ENCODE assay signal across 9 cellular contexts in the genomic region with DNA sequence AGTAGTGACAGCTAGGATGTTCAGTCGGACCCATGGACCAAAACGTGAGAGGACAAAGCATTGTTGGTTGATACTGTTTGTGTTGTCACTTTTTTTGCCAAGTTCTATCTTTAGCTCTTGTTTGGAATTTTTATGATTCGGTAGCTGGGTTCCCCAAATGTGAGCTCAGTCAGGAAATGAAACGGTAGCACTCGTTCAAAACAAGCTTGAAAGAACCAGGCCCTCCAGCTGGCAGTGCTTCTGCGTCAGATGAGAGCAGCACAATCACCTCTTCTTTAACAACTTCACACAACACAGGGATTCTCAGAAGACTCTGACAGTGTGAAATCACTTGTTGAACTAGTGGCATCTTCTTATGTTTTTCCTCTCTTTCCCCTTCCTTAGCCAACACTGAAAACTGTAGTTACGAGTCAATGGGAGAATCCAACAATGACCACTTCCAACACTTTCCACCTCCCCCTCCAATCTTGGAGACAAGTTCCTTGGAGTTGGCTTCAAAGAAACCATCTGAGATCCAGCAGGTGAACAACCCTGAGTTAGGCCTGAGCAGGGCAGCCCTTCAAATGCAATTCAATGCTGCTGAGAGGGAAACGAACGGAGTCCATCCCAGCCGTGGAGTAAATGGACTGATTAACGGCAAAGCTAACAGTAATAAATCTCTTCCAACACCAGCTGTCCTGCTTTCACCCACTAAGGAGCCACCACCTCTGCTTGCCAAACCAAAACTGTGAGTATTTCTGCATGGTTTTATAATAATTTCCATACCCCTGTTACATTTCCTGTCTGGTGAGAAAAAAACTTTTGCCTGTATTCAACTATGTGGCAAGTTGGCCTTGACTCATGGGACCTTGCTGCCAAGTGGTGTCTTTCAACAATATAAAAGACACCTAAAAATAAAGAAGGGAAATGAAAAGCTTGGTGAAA.
DNase-seq lines count a peak whose midpoint lies in the region; ATAC-seq, FAIRE-seq and TF ChIP-seq lines count a peak whose summit lies in the region.
"Had no signal": no experiment of that assay in that cellular context is flagged by ENCODE, and none has a peak within 500 bp of the region (broad histone marks: within the 10 kb centered on the region; RNA-seq: fewer than 3 reads in every experiment).

No MANE protein-coding gene starts in this region.

- H3K27ac Mint-ChIP-seq in activated T-helper 1 cell treated with anti-CD3 and anti-CD28 coated beads, Interleukin-12 subunit alpha, Interleukin-12 subunit beta, Interleukin-2, Interleukin-4 antibody, amounts not matched to agents 30 ng/mL and 10 ng/mL and 1 ng/mL, durations not matched to agents 14 hours and 24 hours and 36 hours, result peak overlapping the region; percentile 21

- H3K4me1 Mint-ChIP-seq in activated T-helper 1 cell treated with anti-CD3 and anti-CD28 coated beads, Interleukin-12 subunit alpha, Interleukin-12 subunit beta, Interleukin-2, Interleukin-4 antibody, amounts not matched to agents 30 ng/mL and 10 ng/mL and 1 ng/mL, durations not matched to agents 14 hours and 24 hours and 36 hours (ENCODE audit: low read depth), result peaks cover 13% of the 10 kb centered on the region

- ATAC-seq in left cardiac atrium (peak; percentile 8 to 33), GM18505 (IDR thresholded peaks at IDR 0.05; ENCODE audit: unreplicated experiment) (no peak), mucosa of descending colon (no peak)
- ATAC-seq: left colon had no signal

- DNase-seq in GM19239 (ENCODE audit: insufficient read length, low spot score) (no peak), left cardiac atrium (peak; percentile 32), stomach (no peak), cerebellar cortex (ENCODE audit: low spot score) (no peak), mucosa of descending colon (no peak)
- no peak for DNase-seq in activated T-helper 1 cell treated with anti-CD3 and anti-CD28 coated beads, Interleukin-12 subunit alpha, Interleukin-12 subunit beta, Interleukin-2, Interleukin-4 antibody, amounts not matched to agents 30 ng/mL and 10 ng/mL and 1 ng/mL, durations not matched to agents 14 hours and 24 hours and 36 hours (ENCODE audit: low spot score)
- DNase-seq: NCI-H1694 had no signal

- H3K4me3 ChIP-seq in stomach, result no peak overlapping the region
- no peak overlapping the region for H3K4me3 ChIP-seq in mucosa of descending colon

- TF ChIP-seq POLR2A in stomach (IDR thresholded peaks at IDR 0.05), result no peak
- TF ChIP-seq POLR2A in GM18505 (IDR thresholded peaks at IDR 0.05; ENCODE audit: borderline replicate concordance, extremely low read depth, insufficient read depth, insufficient read length), result no peak

- H3K27me3 Mint-ChIP-seq in activated T-helper 1 cell treated with anti-CD3 and anti-CD28 coated beads, Interleukin-12 subunit alpha, Interleukin-12 subunit beta, Interleukin-2, Interleukin-4 antibody, amounts not matched to agents 30 ng/mL and 10 ng/mL and 1 ng/mL, durations not matched to agents 14 hours and 24 hours and 36 hours (ENCODE audit: insufficient read depth), result peaks cover 4% of the 10 kb centered on the region

- H3K36me3 ChIP-seq in stomach (no peaks in the 10 kb centered on the region), mucosa of descending colon (ENCODE audit: low read depth) (no peaks in the 10 kb centered on the region)

- peak overlapping the region in 4 of 5 donors; percentile 28 to 75 (median 44) for H3K27ac ChIP-seq in stomach

- no peak for TF ChIP-seq CTCF in stomach (IDR thresholded peaks at IDR 0.05)
- no peak for TF ChIP-seq CTCF in mucosa of descending colon (IDR thresholded peaks at IDR 0.05)

- intact Hi-C loops in activated T-helper 1 cell treated with anti-CD3 and anti-CD28 coated beads, Interleukin-12 subunit alpha, Interleukin-12 subunit beta, Interleukin-2, Interleukin-4 antibody, amounts not matched to agents 30 ng/mL and 10 ng/mL and 1 ng/mL, durations not matched to agents 14 hours and 24 hours and 36 hours (cut with micrococcal nuclease), result loop anchor here (10.0 kb wide), 1 partner anchor 293 kb away; no protein-coding TSS in a partner anchor
- intact Hi-C loops in left cardiac atrium (cut with DNase I), result loop anchor here (5.0 to 10.0 kb wide), 2 partner anchors 203 to 206 kb away; no protein-coding TSS in a partner anchor
- intact Hi-C loops in stomach (cut with DNase I; ENCODE audit: low total_unique reads), result no loop called here
- intact Hi-C loops in mucosa of descending colon (cut with DNase I, micrococcal nuclease), result loop anchor here (10.0 kb wide), 2 partner anchors 103 to 203 kb away; no protein-coding TSS in a partner anchor

- H3K4me1 ChIP-seq in stomach (peaks cover 0 to 33% (median 21%) of the 10 kb centered on the region in 4 donors), mucosa of descending colon (ENCODE audit: low read depth) (no peaks in the 10 kb centered on the region)

- peak; percentile 48 for FAIRE-seq in GM19239 (lab: Jason Lieb, UNC)

- H3K9me3 ChIP-seq in stomach, result no peaks in the 10 kb centered on the region
- H3K9me3 ChIP-seq in mucosa of descending colon, result no peaks in the 10 kb centered on the region

- H3K27me3 ChIP-seq in stomach, result no peaks in the 10 kb centered on the region

- no peaks in the 10 kb centered on the region for H3K36me3 Mint-ChIP-seq in activated T-helper 1 cell treated with anti-CD3 and anti-CD28 coated beads, Interleukin-12 subunit alpha, Interleukin-12 subunit beta, Interleukin-2, Interleukin-4 antibody, amounts not matched to agents 30 ng/mL and 10 ng/mL and 1 ng/mL, durations not matched to agents 14 hours and 24 hours and 36 hours (ENCODE audit: low read depth)

- no peak overlapping the region for H3K4me3 Mint-ChIP-seq in activated T-helper 1 cell treated with anti-CD3 and anti-CD28 coated beads, Interleukin-12 subunit alpha, Interleukin-12 subunit beta, Interleukin-2, Interleukin-4 antibody, amounts not matched to agents 30 ng/mL and 10 ng/mL and 1 ng/mL, durations not matched to agents 14 hours and 24 hours and 36 hours

- TF ChIP-seq EP300 in stomach (IDR thresholded peaks at IDR 0.05), result no peak

- H3K9me3 Mint-ChIP-seq in activated T-helper 1 cell treated with anti-CD3 and anti-CD28 coated beads, Interleukin-12 subunit alpha, Interleukin-12 subunit beta, Interleukin-2, Interleukin-4 antibody, amounts not matched to agents 30 ng/mL and 10 ng/mL and 1 ng/mL, durations not matched to agents 14 hours and 24 hours and 36 hours, result no peaks in the 10 kb centered on the region

- 62 to 79% (median 71%) methylated on average over 11 of the region's 11 CpGs for WGBS in stomach, 5 donors

Comparison
In these comparisons a context has a peak if more than half of its experiments do, and no peak if none do; other contexts are left out.
1. ATAC-seq: peak in left cardiac atrium (2 of 2); none in GM18505 (single experiment) and mucosa of descending colon (single experiment).